Comparison of ENCODE assay signal across 8 cellular contexts in the genomic region with DNA sequence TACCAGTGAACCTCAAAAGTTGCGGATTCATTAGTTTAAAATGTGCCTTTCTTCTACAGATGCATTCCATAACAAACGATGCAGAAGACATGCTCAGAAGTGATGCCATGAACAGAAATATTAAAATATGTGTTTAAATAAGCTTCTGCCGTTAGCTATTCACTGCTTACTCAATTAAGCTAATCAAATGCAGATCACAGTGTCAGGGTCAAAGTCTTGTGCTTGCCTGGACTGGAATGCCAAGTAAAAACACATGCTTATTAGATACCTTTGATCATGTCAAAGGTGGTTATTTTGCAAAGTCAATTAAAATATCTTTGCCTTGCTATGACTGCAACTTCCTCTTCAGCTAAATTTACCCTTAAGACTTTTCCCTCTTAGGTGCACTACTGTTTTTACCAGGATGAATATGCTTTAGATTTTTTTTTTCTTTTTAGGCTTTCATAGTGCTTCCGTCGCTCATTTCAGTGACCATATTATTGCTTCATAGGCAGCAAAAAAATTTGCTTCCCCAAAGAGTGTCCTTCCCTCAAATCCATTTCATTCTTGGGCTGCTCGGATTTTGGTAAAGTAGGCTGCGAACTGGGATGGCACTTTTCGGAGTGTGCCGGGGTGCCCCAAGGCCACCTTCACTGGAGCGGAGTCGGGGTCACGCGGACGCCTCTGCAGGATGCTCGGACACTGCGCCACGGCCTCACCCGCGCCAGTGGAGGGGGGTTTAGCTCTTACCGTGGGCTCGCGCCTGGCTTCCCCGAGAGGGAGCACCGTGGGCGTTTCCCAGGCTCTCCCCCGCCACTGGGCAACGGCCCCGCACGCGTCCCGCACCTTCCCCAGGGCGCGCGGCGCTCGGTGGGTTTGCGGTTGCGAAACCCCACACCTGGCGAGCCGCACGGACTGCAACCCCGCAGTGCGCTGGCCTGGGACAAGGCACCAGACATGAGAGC. TPM values are rescaled to one million over a fixed set of nuclear protein-coding genes. Genes with fewer than 3 reads are reported as not detected.
A peak's percentile ranks its signal among the peaks of the same experiment; 100 is the strongest.
DNase-seq lines count a peak whose midpoint lies in the region; ATAC-seq, FAIRE-seq and TF ChIP-seq lines count a peak whose summit lies in the region.

No MANE protein-coding gene starts in this region.

- TF ChIP-seq RAD21 in SK-N-SH (IDR thresholded peaks at IDR 0.05; ENCODE audit: low read length): no peak

- BruUV-seq in endothelial cell of umbilical vein (replicated peaks; lab: Mats Ljungman, UMichigan): no TSS peak

- peaks cover 10% of the 10 kb centered on the region; the same call in 1 of the 2 replicates for H3K79me2 ChIP-seq in SK-N-SH (ENCODE audit: insufficient read depth)
- no peaks in the 10 kb centered on the region for H3K79me2 ChIP-seq in endothelial cell of umbilical vein (ENCODE audit: control insufficient read depth, insufficient read depth, low read length)

- H2AFZ ChIP-seq in SK-N-SH (ENCODE audit: low read depth) (peak overlapping the region; percentile 79), endothelial cell of umbilical vein (ENCODE audit: low read depth, low read length) (peak overlapping the region; percentile 76)

- DNase-seq in GM12865 (ENCODE audit: low read depth) (no peak), SK-N-SH (peak; percentile 76), endothelial cell of umbilical vein (ENCODE audit: low read depth, low spot score) (peak; percentile 16), myocyte (ENCODE audit: low read depth) (peak; percentile 28), posterior vena cava (ENCODE audit: low spot score) (no peak), cortex of kidney (lab: John Stamatoyannopoulos, UW) (no peak)
- DNase-seq in effector CD8-positive, alpha-beta T cell (lab: John Stamatoyannopoulos, UW): no peak

- dilution Hi-C loops in endothelial cell of umbilical vein (cut with MboI; ENCODE audit: extremely low pct_ligation_motif_present, low sequenced_read_pairs): no loop called here

- CTCF ChIA-PET in SK-N-SH (lab: Yijun Ruan, JAX) (interaction anchor here (0.7 to 2.0 kb wide), 3 partner anchors 37 to 223 kb away, joined by 3 to 7 read pairs (median 5); no protein-coding TSS in a partner anchor), endothelial cell of umbilical vein (lab: Charles Lee) (no interaction called here)

- peak overlapping the region; percentile 52 for H3K4me3 ChIP-seq in GM12865 (ENCODE audit: low read depth, low read length)
- peak overlapping the region; percentile 86 to 93 for H3K4me3 ChIP-seq in SK-N-SH (ENCODE audit: low read depth in 2 of 2, low read length in 1 of 2)
- peak overlapping the region; percentile 56 to 94 (median 57) for H3K4me3 ChIP-seq in endothelial cell of umbilical vein (replicated peaks in 1 of 3; ENCODE audit: insufficient read depth in 1 of 3, low read depth in 1 of 3, low read length in 3 of 3)

- H3K9me1 ChIP-seq in endothelial cell of umbilical vein (replicated peaks; ENCODE audit: control insufficient read depth, extremely low read depth, insufficient read depth, low read length): no peaks in the 10 kb centered on the region

- H3K9me3 ChIP-seq in SK-N-SH (no peaks in the 10 kb centered on the region), endothelial cell of umbilical vein (replicated peaks; ENCODE audit: control insufficient read depth, insufficient read depth, low read length) (no peaks in the 10 kb centered on the region)

- FAIRE-seq in endothelial cell of umbilical vein (lab: Jason Lieb, UNC): no peak

- peaks cover 0 to 21% of the 10 kb centered on the region in 2 experiments; a peak in 2 of 4 replicates for H3K4me1 ChIP-seq in SK-N-SH (ENCODE audit: control insufficient read depth in 1 of 2, insufficient read depth in 2 of 2, low read depth in 1 of 2, low read length in 1 of 2)
- peaks cover 6% of the 10 kb centered on the region for H3K4me1 ChIP-seq in endothelial cell of umbilical vein (ENCODE audit: control insufficient read depth, extremely low read depth, insufficient read depth, low read length)

- intact Hi-C loops in endothelial cell of umbilical vein (cut with micrococcal nuclease): no loop called here
- intact Hi-C loops in posterior vena cava (cut with DNase I): no loop called here

- H3F3A ChIP-seq in SK-N-SH (replicated peaks; ENCODE audit: insufficient read depth): no peaks in the 10 kb centered on the region

- no peak for TF ChIP-seq POLR2A in endothelial cell of umbilical vein (IDR thresholded peaks at IDR 0.05; ENCODE audit: low read depth, low read length)

- TF ChIP-seq CTCF in GM12865 (IDR thresholded peaks at IDR 0.05; ENCODE audit: insufficient read depth, low read depth, low read length, missing control alignments) (no peak), SK-N-SH (IDR thresholded peaks at IDR 0.05) (no peak), endothelial cell of umbilical vein (IDR thresholded peaks at IDR 0.05; ENCODE audit: extremely low read depth in 1 of 2, insufficient read depth in 1 of 2, low read depth in 1 of 2, low read length in 2 of 2) (no peak)

- H3K36me3 ChIP-seq in SK-N-SH (replicated peaks in 1 of 2; ENCODE audit: control insufficient read depth in 1 of 2, insufficient read depth in 2 of 2, low read length in 1 of 2) (no peaks in the 10 kb centered on the region), endothelial cell of umbilical vein (ENCODE audit: control insufficient read depth in 2 of 2, extremely low read depth in 1 of 2, insufficient read depth in 2 of 2, low read length in 2 of 2) (no peaks in the 10 kb centered on the region)

- POLR2A ChIA-PET in SK-N-SH (lab: Yijun Ruan, JAX): no interaction called here
- POLR2A ChIA-PET in endothelial cell of umbilical vein (lab: Charles Lee): no interaction called here

- H3K9me2 ChIP-seq in SK-N-SH: no peaks in the 10 kb centered on the region

- 0 out of 4 replicates have a peak, but pooled peaks of 1 of the 2 experiments have one; percentile 9 for TF ChIP-seq EP300 in SK-N-SH (IDR thresholded peaks at IDR 0.05; ENCODE audit: borderline replicate concordance in 1 of 2, low read depth in 1 of 2, low read length in 1 of 2)

- peak overlapping the region; percentile 20 to 78; a peak in 2 of 4 replicates for H3K27ac ChIP-seq in SK-N-SH (ENCODE audit: low read depth in 2 of 2, low read length in 1 of 2)
- no peak overlapping the region for H3K27ac ChIP-seq in endothelial cell of umbilical vein (ENCODE audit: insufficient read depth, low read depth, low read length)

- H3K9ac ChIP-seq in SK-N-SH: peak overlapping the region; percentile 76
- H3K9ac ChIP-seq in endothelial cell of umbilical vein (replicated peaks; ENCODE audit: extremely low read depth, insufficient read depth, low read length): peak overlapping the region; percentile 9

- H4K20me1 ChIP-seq in SK-N-SH (ENCODE audit: insufficient read depth): no peaks in the 10 kb centered on the region
- H4K20me1 ChIP-seq in endothelial cell of umbilical vein (replicated peaks; ENCODE audit: control insufficient read depth, extremely low read depth, insufficient read depth, low read length): no peaks in the 10 kb centered on the region

- H3K27me3 ChIP-seq in SK-N-SH (ENCODE audit: insufficient read depth) (no peaks in the 10 kb centered on the region), endothelial cell of umbilical vein (ENCODE audit: control insufficient read depth in 2 of 2, insufficient read depth in 2 of 2, low read length in 2 of 2) (peaks cover 0 to 4% of the 10 kb centered on the region in 2 experiments)

- H3K4me2 ChIP-seq in SK-N-SH (peak overlapping the region; percentile 80), endothelial cell of umbilical vein (ENCODE audit: insufficient read depth, low read length) (peak overlapping the region; percentile 88)

- 19% methylated on average over 13 of the region's 43 CpGs for WGBS in SK-N-SH (ENCODE audit: low lambda C conversion rate)

- peak; percentile 11 for ATAC-seq in HG02884 (IDR thresholded peaks at IDR 0.05; ENCODE audit: unreplicated experiment)

TF ChIP-seq in SK-N-SH, 30 proteins besides CTCF, POLR2A, EP300 and RAD21 (continues in another document):
- no peak for TF ChIP-seq EZH2phosphoT487 (IDR thresholded peaks at IDR 0.05; ENCODE audit: borderline replicate concordance, low read depth)
- TF ChIP-seq RCOR1 (IDR thresholded peaks at IDR 0.05; ENCODE audit: low read length): peak; percentile 73; the same call in 1 of the 2 replicates

TF ChIP-seq in endothelial cell of umbilical vein, 7 proteins besides CTCF, POLR2A, EP300 and RAD21 (continues in another document):
- TF ChIP-seq POLR2AphosphoS5 (IDR thresholded peaks at IDR 0.05; ENCODE audit: insufficient read depth, low read depth, low read length): no peak
- TF ChIP-seq, protein P1, sequence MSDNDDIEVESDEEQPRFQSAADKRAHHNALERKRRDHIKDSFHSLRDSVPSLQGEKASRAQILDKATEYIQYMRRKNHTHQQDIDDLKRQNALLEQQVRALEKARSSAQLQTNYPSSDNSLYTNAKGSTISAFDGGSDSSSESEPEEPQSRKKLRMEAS (IDR thresholded peaks at IDR 0.05; ENCODE audit: insufficient read depth, insufficient read length): no peak

RNA-seq across cellular contexts. Expression of gene ASB13, which starts 0.7 kb away (rescaled TPM):
- polyA plus RNA-seq in SK-N-SH (2012; rRNA removed) (9.2 TPM in 2 replicates), endothelial cell of umbilical vein (5.5 and 6.3 TPM in 2 replicates)
- polyA plus RNA-seq in SK-N-SH (2012; cell fraction: cytosol; rRNA removed): 5.4 and 8.3 TPM in 2 replicates
- polyA plus RNA-seq in SK-N-SH (2012; cell fraction: nucleus; rRNA removed): 8.1 and 8.3 TPM in 2 replicates
- total RNA-seq in endothelial cell of umbilical vein (7.3 and 7.9 TPM in 2 replicates), myocyte (8.6 and 10.3 TPM in 2 replicates), posterior vena cava (10 to 100 TPM; 19.7 to 21.6 TPM)
- polyA plus RNA-seq in endothelial cell of umbilical vein (2011; cell fraction: cytosol; rRNA removed): 4.0 and 4.2 TPM in 2 replicates
- polyA plus RNA-seq in endothelial cell of umbilical vein (2011; cell fraction: nucleus; rRNA removed): 2.3 and 2.9 TPM in 2 replicates
- polyA plus RNA-seq in endothelial cell of umbilical vein (2012): 6.2 and 6.3 TPM in 2 replicates
- 5.9 and 7.4 TPM in 2 replicates for polyA minus RNA-seq in endothelial cell of umbilical vein
- 18.3 TPM for polyA minus RNA-seq in endothelial cell of umbilical vein (2011; cell fraction: cytosol; rRNA and poly(A)+ RNA removed)
- 1.9 and 2.2 TPM in 2 replicates for polyA minus RNA-seq in endothelial cell of umbilical vein (2011; cell fraction: nucleus; rRNA and poly(A)+ RNA removed)
- polyA plus RNA-seq in myocyte (2012): 5.1 TPM

RNA-seq across cellular contexts. Expression of gene TASOR2, which starts 19.0 kb away (rescaled TPM):
- 21.2 and 29.8 TPM in 2 replicates for polyA plus RNA-seq in SK-N-SH (2012; rRNA removed)
- 21.2 and 22.7 TPM in 2 replicates for polyA plus RNA-seq in SK-N-SH (2012; cell fraction: cytosol; rRNA removed)
- polyA plus RNA-seq in SK-N-SH (2012; cell fraction: nucleus; rRNA removed): 36.6 and 74.1 TPM in 2 replicates
- total RNA-seq in endothelial cell of umbilical vein: 48.9 and 49.9 TPM in 2 replicates
- 10.0 and 13.6 TPM in 2 replicates for polyA plus RNA-seq in endothelial cell of umbilical vein
- 12.3 and 13.9 TPM in 2 replicates for polyA plus RNA-seq in endothelial cell of umbilical vein (2011; cell fraction: cytosol; rRNA removed)
- 55.8 and 70.0 TPM in 2 replicates for polyA plus RNA-seq in endothelial cell of umbilical vein (2011; cell fraction: nucleus; rRNA removed)
- 27.5 and 39.0 TPM in 2 replicates for polyA plus RNA-seq in endothelial cell of umbilical vein (2012)
- polyA minus RNA-seq in endothelial cell of umbilical vein: 37.3 and 40.6 TPM in 2 replicates
- 41.3 TPM for polyA minus RNA-seq in endothelial cell of umbilical vein (2011; cell fraction: cytosol; rRNA and poly(A)+ RNA removed)
- polyA minus RNA-seq in endothelial cell of umbilical vein (2011; cell fraction: nucleus; rRNA and poly(A)+ RNA removed): 59.6 and 103 TPM in 2 replicates
- 89.5 and 93.8 TPM in 2 replicates for total RNA-seq in myocyte
- polyA plus RNA-seq in myocyte (2012): 14.5 TPM
- 10 to 100 TPM; 57.5 to 59.6 TPM for total RNA-seq in posterior vena cava

Comparison
In these comparisons a context has a peak if more than half of its experiments do, and no peak if none do; other contexts are left out.
1. DNase-seq: peak in SK-N-SH (single experiment), endothelial cell of umbilical vein (single experiment) and myocyte (single experiment); none in GM12865 (single experiment), effector CD8-positive, alpha-beta T cell (single experiment), posterior vena cava (single experiment) and cortex of kidney (single experiment).
2. Peak in every context shown above with its lines, with median percentiles within 50 percentile points of each other: H3K4me3 ChIP-seq.